In the genomic region with DNA sequence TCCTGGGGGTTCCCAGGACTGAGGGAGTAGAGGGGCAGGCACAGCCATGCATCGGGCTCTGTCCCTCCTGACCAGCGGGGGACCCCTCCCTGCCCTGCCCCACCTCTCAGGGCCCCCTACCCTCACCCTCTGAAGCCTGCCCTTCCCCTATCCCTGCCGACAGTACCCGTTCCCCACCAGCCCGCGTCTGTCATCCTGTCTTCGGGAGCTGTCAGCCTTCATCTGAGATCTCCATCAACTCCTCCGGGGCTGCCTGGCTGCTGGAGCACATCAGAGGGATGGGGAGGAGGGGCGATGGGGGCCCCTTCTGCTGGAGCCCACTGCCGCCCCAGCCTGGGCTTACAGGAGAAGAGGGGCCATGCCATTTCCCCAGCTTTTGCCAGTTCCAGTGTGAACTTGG, we compare ENCODE assay signal across 17 cellular contexts. TPM values are rescaled to one million over a fixed set of nuclear protein-coding genes. Genes with fewer than 3 reads are reported as not detected.
DNase-seq lines count a peak whose midpoint lies in the region; ATAC-seq, FAIRE-seq and TF ChIP-seq lines count a peak whose summit lies in the region.
"Had no signal": no experiment of that assay in that cellular context is flagged by ENCODE, and none has a peak within 500 bp of the region (broad histone marks: within the 10 kb centered on the region; RNA-seq: fewer than 3 reads in every experiment).

No MANE protein-coding gene starts in this region.

- TF ChIP-seq CTCF in GM12878 (IDR thresholded peaks at IDR 0.05 in 2 of 3, conservative IDR thresholded peaks at IDR 0.05 in 1 of 3; ENCODE audit: control insufficient read depth in 2 of 3, extremely low read depth in 1 of 3, insufficient read depth in 1 of 3, low read depth in 3 of 3, low read length in 3 of 3) = no peak
- no peak for TF ChIP-seq CTCF in upper lobe of right lung (IDR thresholded peaks at IDR 0.05)
- no peak for TF ChIP-seq CTCF in mucosa of descending colon (IDR thresholded peaks at IDR 0.05)

- H3K9me3 ChIP-seq in GM12878 (replicated peaks; ENCODE audit: control insufficient read depth, insufficient read depth, low read length) (peaks cover 2% of the 10 kb centered on the region; the same call in 1 of the 3 replicates), neuronal stem cell (replicated peaks in 1 of 2; ENCODE audit: control insufficient read depth in 2 of 2, insufficient read depth in 1 of 2, low read depth in 1 of 2, low read length in 2 of 2) (no peaks in the 10 kb centered on the region), upper lobe of right lung (no peaks in the 10 kb centered on the region), mucosa of descending colon (no peaks in the 10 kb centered on the region)
- H3K9me3 ChIP-seq: A549, BLaER1, Caco-2 had no signal

- no peak overlapping the region for H3K18ac ChIP-seq in neuronal stem cell (ENCODE audit: low read length)

- peak overlapping the region; percentile 60 for H2BK5ac ChIP-seq in neuronal stem cell (ENCODE audit: low read length)

- H3K27ac ChIP-seq in GM12878 (ENCODE audit: control insufficient read depth, insufficient read depth) (no peak overlapping the region), neuronal stem cell (replicated peaks; ENCODE audit: low read length) (no peak overlapping the region), upper lobe of right lung (no peak overlapping the region)
- H3K27ac ChIP-seq: A549, BLaER1 had no signal

- ATAC-seq in GM12878 (no peak), upper lobe of right lung (peak; percentile 26), mucosa of descending colon (no peak), HG02610 (IDR thresholded peaks at IDR 0.05; ENCODE audit: unreplicated experiment) (no peak)
- ATAC-seq: HCT116 had no signal

- H3K4ac ChIP-seq in neuronal stem cell (ENCODE audit: low read length) = no peak overlapping the region

- H3K9ac ChIP-seq in GM12878 (ENCODE audit: control insufficient read depth, insufficient read depth, low read length) = no peak overlapping the region
- no peak overlapping the region for H3K9ac ChIP-seq in neuronal stem cell (ENCODE audit: low read depth, low read length, poor library complexity)
- H3K9ac ChIP-seq: BLaER1 had no signal

- H3K23ac ChIP-seq in neuronal stem cell (ENCODE audit: low read depth, low read length, poor library complexity) = peak overlapping the region; percentile 80

- no peak overlapping the region for H4K8ac ChIP-seq in neuronal stem cell (ENCODE audit: low read depth, low read length)

- 0 out of 2 replicates have a peak, but pooled peaks have one; percentile 9 for TF ChIP-seq POLR2A in GM12878 (IDR thresholded peaks at IDR 0.05; ENCODE audit: low read depth, low read length)

- BruUV-seq in GM12878 (replicated peaks; lab: Mats Ljungman, UMichigan) = no TSS peak

- H3K4me3 ChIP-seq in H7 (ENCODE audit: insufficient read depth, low read depth, low read length) (no peak overlapping the region), GM12878 (no peak overlapping the region), neuronal stem cell (ENCODE audit: low read length in 2 of 2) (no peak overlapping the region), upper lobe of right lung (no peak overlapping the region), mucosa of descending colon (no peak overlapping the region)
- H3K4me3 ChIP-seq: A549, BLaER1 had no signal

- no peak overlapping the region for H2AK5ac ChIP-seq in neuronal stem cell (ENCODE audit: low read depth, low read length)

- H3K79me2 ChIP-seq in GM12878 (ENCODE audit: control insufficient read depth, insufficient read depth, low read length) = no peaks in the 10 kb centered on the region

- peak; percentile 59 for DNase-seq in H7
- DNase-seq in GM12878 (ENCODE audit: low read depth, low spot score) = no peak
- no peak for DNase-seq in neuronal stem cell (ENCODE audit: low spot score)
- DNase-seq in upper lobe of right lung = no peak
- DNase-seq in mucosa of descending colon = no peak
- DNase-seq: Caco-2; CD8-positive, alpha-beta memory T cell; DMS53; GF-D8; IMR-90 had no signal

- TF ChIP-seq EP300 in GM12878 (IDR thresholded peaks at IDR 0.05; ENCODE audit: borderline replicate concordance in 1 of 2, control insufficient read depth in 1 of 2, low read depth in 2 of 2, low read length in 2 of 2) = no peak

- no peak overlapping the region for H3K14ac ChIP-seq in neuronal stem cell (ENCODE audit: low read length)

- SMC1A ChIA-PET in GM12878 (lab: Charles Lee; ENCODE audit: uncharacterized antibody, unreplicated experiment) = no interaction called here

- H3K36me3 ChIP-seq in H7 (replicated peaks; ENCODE audit: control insufficient read depth, insufficient read depth, low read length) (peaks cover 7% of the 10 kb centered on the region), GM12878 (ENCODE audit: control insufficient read depth in 2 of 2, insufficient read depth in 2 of 2, low read length in 1 of 2) (peaks cover 5 to 9% of the 10 kb centered on the region in 2 experiments), neuronal stem cell (replicated peaks in 1 of 2; ENCODE audit: control insufficient read depth in 2 of 2, insufficient read depth in 2 of 2, low read length in 2 of 2) (peaks cover 11 to 15% of the 10 kb centered on the region in 2 donors), upper lobe of right lung (peaks cover 21% of the 10 kb centered on the region), mucosa of descending colon (ENCODE audit: low read depth) (no peaks in the 10 kb centered on the region)

- no peak overlapping the region for H2BK15ac ChIP-seq in neuronal stem cell (ENCODE audit: low read length)

- intact Hi-C loops in GM12878 (cut with micrococcal nuclease; ENCODE audit: unreplicated experiment) = no loop called here
- intact Hi-C loops in upper lobe of right lung (cut with DNase I) = no loop called here
- intact Hi-C loops in mucosa of descending colon (cut with DNase I, micrococcal nuclease) = no loop called here

- H2BK120ac ChIP-seq in neuronal stem cell (ENCODE audit: low read depth, low read length) = no peak overlapping the region

- H4K91ac ChIP-seq in neuronal stem cell (ENCODE audit: low read depth, low read length, poor library complexity) = no peak overlapping the region

- H3K79me1 ChIP-seq in neuronal stem cell (ENCODE audit: low read depth, low read length) = peaks cover 2% of the 10 kb centered on the region

- no peak for TF ChIP-seq RAD21 in GM12878 (IDR thresholded peaks at IDR 0.05; ENCODE audit: insufficient read depth, low read depth, low read length)

- WGBS in GM12878 (ENCODE audit: insufficient coverage, insufficient replicate concordance, low lambda C conversion rate, missing lambda C conversion rate) = 91% methylated on average over 7 of the region's 10 CpGs
- no CpG with 5 or more reads among the region's 10 CpGs for WGBS in neuronal stem cell (ENCODE audit: extremely low coverage in 2 of 2, insufficient read length in 2 of 2, insufficient replicate concordance in 1 of 2), 2 donors

- POLR2A ChIA-PET in GM12878 (lab: Charles Lee) = no interaction called here

- H2AFZ ChIP-seq in GM12878 (ENCODE audit: control insufficient read depth, low read depth, low read length) (no peak overlapping the region), neuronal stem cell (ENCODE audit: low read length) (no peak overlapping the region)

- RAD21 ChIA-PET in GM12878 (lab: Charles Lee; ENCODE audit: unreplicated experiment) = no interaction called here

- H4K20me1 ChIP-seq in GM12878 (ENCODE audit: control insufficient read depth, insufficient read depth) = no peaks in the 10 kb centered on the region
- H4K20me1 ChIP-seq: BLaER1 had no signal

- H3K27me3 ChIP-seq in H7 (ENCODE audit: control insufficient read depth, insufficient read depth, low read length) (peaks cover 6% of the 10 kb centered on the region; the same call in 1 of the 2 replicates), GM12878 (replicated peaks in 1 of 2; ENCODE audit: control insufficient read depth in 2 of 2, insufficient read depth in 2 of 2, low read length in 1 of 2) (no peaks in the 10 kb centered on the region), neuronal stem cell (ENCODE audit: control insufficient read depth in 3 of 3, insufficient read depth in 3 of 3, low read depth in 1 of 3, low read length in 3 of 3) (peaks cover 0 to 6% (median 0%) of the 10 kb centered on the region in 3 experiments), upper lobe of right lung (peaks cover 3% of the 10 kb centered on the region)

- in situ Hi-C loops in GM12878 (cut with MboI) = no loop called here

- CTCF ChIA-PET in GM12878 (lab: Yijun Ruan, JAX) = interaction anchor here (0.6 to 1.6 kb wide), 2 partner anchors 77 to 253 kb away, joined by 3 to 4 read pairs; no protein-coding TSS in a partner anchor

- FAIRE-seq in GM12878 (lab: Jason Lieb, UNC) = no peak
- FAIRE-seq: A549 had no signal

- H3K4me1 ChIP-seq in GM12878 (ENCODE audit: control insufficient read depth, insufficient read depth, low read length) (no peaks in the 10 kb centered on the region), neuronal stem cell (ENCODE audit: control insufficient read depth in 2 of 2, insufficient read depth in 1 of 2, low read depth in 1 of 2, low read length in 2 of 2) (peaks cover 0 to 7% of the 10 kb centered on the region in 2 donors), upper lobe of right lung (no peaks in the 10 kb centered on the region), mucosa of descending colon (ENCODE audit: low read depth) (peaks cover 9% of the 10 kb centered on the region)
- H3K4me1 ChIP-seq: A549, Caco-2 had no signal

- no peak overlapping the region for H3K4me2 ChIP-seq in GM12878 (ENCODE audit: control insufficient read depth, insufficient read depth)
- H3K4me2 ChIP-seq in neuronal stem cell (ENCODE audit: insufficient read depth, low read length, poor library complexity, severe bottlenecking) = no peak overlapping the region
- H3K4me2 ChIP-seq: A549, BLaER1 had no signal

- no peak overlapping the region for H2BK12ac ChIP-seq in neuronal stem cell (ENCODE audit: low read length)

RNA-seq across cellular contexts. Expression of a gene that starts 6.2 kb away (rescaled TPM):
- total RNA-seq in H7 (2014; rRNA removed; shearing (Covaris generic)) = 1.3 and 1.5 TPM in 2 replicates
- total RNA-seq in GM12878 (2013; cell fraction: nucleolus; rRNA removed) = not detected in 2 replicates
- total RNA-seq in GM12878 (2014; rRNA removed) (not detected in 2 replicates), GM12878 (2014; rRNA removed; fragmentation: Illumina TruSeq; extraction: Trizol) (not detected in 2 replicates), GM12878 (2021) (not detected in 2 replicates), upper lobe of right lung (not detected), mucosa of descending colon (10 to 100 TPM in 2 of 3 donors, 1 to 10 TPM in 1; 4.6 to 27.8 (median 21.0) TPM)
- not detected for polyA plus RNA-seq in GM12878 (2011; ENCODE audit: low read depth)
- polyA plus RNA-seq in GM12878 (2011; rRNA removed) (not detected in 2 replicates), GM12878 (2014; fragmentation: Illumina TruSeq; extraction: Trizol) (not detected in 2 replicates), GM12878 (2014; fragmentation: Nextera tagmentation; extraction: Ambion mirVana) (not detected), GM12878 (2014; rRNA removed) (not detected in 2 replicates), GM12878 (2016; fragmentation: Nextera tagmentation; extraction: Ambion mirVana) (under 1 TPM in 1 of 2 experiments, not detected in 1; 0.09 TPM)
- not detected in 2 replicates for polyA plus RNA-seq in GM12878 (2011; cell fraction: cytosol; rRNA removed)
- polyA plus RNA-seq in GM12878 (2011; cell fraction: nucleus; rRNA removed) = not detected in 2 replicates
- polyA plus RNA-seq in GM12878 (2012) = not detected in 2 replicates
- polyA minus RNA-seq in GM12878 (2011; rRNA and poly(A)+ RNA removed) = not detected in 2 replicates
- not detected in 2 replicates for polyA minus RNA-seq in GM12878 (2011; cell fraction: cytosol; rRNA and poly(A)+ RNA removed)
- polyA minus RNA-seq in GM12878 (2011; cell fraction: nucleus; rRNA and poly(A)+ RNA removed) = not detected in 2 replicates
- 0.26 TPM for polyA plus RNA-seq in neuronal stem cell (2013, experiment 1 of 2)
- 0.32 TPM for polyA plus RNA-seq in neuronal stem cell (2013, experiment 2 of 2)
- total RNA-seq: CD8-positive, alpha-beta memory T cell; H4; IMR-90 had no signal
- polyA plus RNA-seq: AG04450; CD8-positive, alpha-beta memory T cell; IMR-90 had no signal

RNA-seq across cellular contexts. Expression of a gene that starts 26.0 kb away (rescaled TPM):
- 31.0 and 32.7 TPM in 2 replicates for total RNA-seq in H7 (2014; rRNA removed; shearing (Covaris generic))
- 16.8 and 20.4 TPM in 2 replicates for total RNA-seq in GM12878 (2013; cell fraction: nucleolus; rRNA removed)
- total RNA-seq in GM12878 (2014; rRNA removed) (36.8 and 38.2 TPM in 2 replicates), GM12878 (2014; rRNA removed; fragmentation: Illumina TruSeq; extraction: Trizol) (20.7 and 23.3 TPM in 2 replicates), GM12878 (2021) (29.1 and 30.0 TPM in 2 replicates), upper lobe of right lung (18.9 TPM), mucosa of descending colon (10 to 100 TPM; 16.7 to 22.2 (median 20.0) TPM)
- polyA plus RNA-seq in GM12878 (2011; ENCODE audit: low read depth) = 12.0 TPM
- polyA plus RNA-seq in GM12878 (2011; rRNA removed) (17.9 and 22.6 TPM in 2 replicates), GM12878 (2014; fragmentation: Illumina TruSeq; extraction: Trizol) (16.1 and 20.2 TPM in 2 replicates), GM12878 (2014; fragmentation: Nextera tagmentation; extraction: Ambion mirVana) (1 to 10 TPM in 1 of 2 experiments, under 1 TPM in 1; 0.26 to 1.9 TPM), GM12878 (2014; rRNA removed) (40.7 and 44.0 TPM in 2 replicates), GM12878 (2016; fragmentation: Nextera tagmentation; extraction: Ambion mirVana) (10 to 100 TPM; 24.2 to 27.1 TPM)
- 25.4 and 36.8 TPM in 2 replicates for polyA plus RNA-seq in GM12878 (2011; cell fraction: cytosol; rRNA removed)
- polyA plus RNA-seq in GM12878 (2011; cell fraction: nucleus; rRNA removed) = 26.4 and 37.0 TPM in 2 replicates
- 21.9 and 28.3 TPM in 2 replicates for polyA plus RNA-seq in GM12878 (2012)
- 12.2 and 22.3 TPM in 2 replicates for polyA minus RNA-seq in GM12878 (2011; rRNA and poly(A)+ RNA removed)
- polyA minus RNA-seq in GM12878 (2011; cell fraction: cytosol; rRNA and poly(A)+ RNA removed) = 9.4 and 10.2 TPM in 2 replicates
- polyA minus RNA-seq in GM12878 (2011; cell fraction: nucleus; rRNA and poly(A)+ RNA removed) = 5.1 and 10.6 TPM in 2 replicates
- 17.8 TPM for polyA plus RNA-seq in neuronal stem cell (2013, experiment 1 of 2)
- 16.3 TPM for polyA plus RNA-seq in neuronal stem cell (2013, experiment 2 of 2)

RNA-seq across cellular contexts. Expression of a gene that starts 29.3 kb away (rescaled TPM):
- 0.45 and 0.78 TPM in 2 replicates for total RNA-seq in H7 (2014; rRNA removed; shearing (Covaris generic))
- total RNA-seq in GM12878 (2013; cell fraction: nucleolus; rRNA removed) = 0.31 TPM in 1 of 2 replicates, not detected in the other
- total RNA-seq in GM12878 (2014; rRNA removed) (0.17 TPM in 1 of 2 replicates, not detected in the other), GM12878 (2014; rRNA removed; fragmentation: Illumina TruSeq; extraction: Trizol) (0.13 TPM in 1 of 2 replicates, not detected in the other), GM12878 (2021) (0.16 TPM in 1 of 2 replicates, not detected in the other), upper lobe of right lung (2.7 TPM), mucosa of descending colon (1 to 10 TPM in 2 of 3 donors, under 1 TPM in 1; 0.46 to 1.3 (median 1.2) TPM)
- polyA plus RNA-seq in GM12878 (2011; ENCODE audit: low read depth) = not detected
- polyA plus RNA-seq in GM12878 (2011; rRNA removed) (not detected in 2 replicates), GM12878 (2014; fragmentation: Illumina TruSeq; extraction: Trizol) (not detected in 2 replicates), GM12878 (2014; fragmentation: Nextera tagmentation; extraction: Ambion mirVana) (not detected), GM12878 (2014; rRNA removed) (0.09 TPM in 1 of 2 replicates, not detected in the other), GM12878 (2016; fragmentation: Nextera tagmentation; extraction: Ambion mirVana) (under 1 TPM; 0.14 to 0.40 TPM)
- polyA plus RNA-seq in GM12878 (2011; cell fraction: cytosol; rRNA removed) = not detected in 2 replicates
- polyA plus RNA-seq in GM12878 (2011; cell fraction: nucleus; rRNA removed) = not detected in 2 replicates
- polyA plus RNA-seq in GM12878 (2012) = 0.21 and 0.22 TPM in 2 replicates
- polyA minus RNA-seq in GM12878 (2011; rRNA and poly(A)+ RNA removed) = not detected in 2 replicates
- not detected in 2 replicates for polyA minus RNA-seq in GM12878 (2011; cell fraction: cytosol; rRNA and poly(A)+ RNA removed)
- not detected in 2 replicates for polyA minus RNA-seq in GM12878 (2011; cell fraction: nucleus; rRNA and poly(A)+ RNA removed)
- 1.2 TPM for polyA plus RNA-seq in neuronal stem cell (2013, experiment 1 of 2)
- 1.3 TPM for polyA plus RNA-seq in neuronal stem cell (2013, experiment 2 of 2)
- total RNA-seq: Caco-2, H4, HT-29, IMR-90 had no signal
- polyA plus RNA-seq: A549, AG04450, IMR-90 had no signal

RNA-seq across cellular contexts. Expression of a gene that starts 31.5 kb away (rescaled TPM):
- 29.8 and 34.1 TPM in 2 replicates for total RNA-seq in H7 (2014; rRNA removed; shearing (Covaris generic))
- 0.52 and 1.1 TPM in 2 replicates for total RNA-seq in GM12878 (2013; cell fraction: nucleolus; rRNA removed)
- total RNA-seq in GM12878 (2014; rRNA removed) (4.0 and 4.1 TPM in 2 replicates), GM12878 (2014; rRNA removed; fragmentation: Illumina TruSeq; extraction: Trizol) (1.4 TPM in 2 replicates), GM12878 (2021) (4.3 and 4.9 TPM in 2 replicates), upper lobe of right lung (1.5 TPM), mucosa of descending colon (1 to 10 TPM in 1 of 3 donors, under 1 TPM in 2; 0.64 to 2.0 (median 0.84) TPM)
- 1.5 TPM for polyA plus RNA-seq in GM12878 (2011; ENCODE audit: low read depth)
- polyA plus RNA-seq in GM12878 (2011; rRNA removed) (0.58 and 0.77 TPM in 2 replicates), GM12878 (2014; fragmentation: Illumina TruSeq; extraction: Trizol) (0.68 and 1.7 TPM in 2 replicates), GM12878 (2014; fragmentation: Nextera tagmentation; extraction: Ambion mirVana) (under 1 TPM in 1 of 2 experiments, not detected in 1; 0.15 TPM), GM12878 (2014; rRNA removed) (4.7 and 5.1 TPM in 2 replicates), GM12878 (2016; fragmentation: Nextera tagmentation; extraction: Ambion mirVana) (1 to 10 TPM; 4.0 to 4.2 TPM)
- polyA plus RNA-seq in GM12878 (2011; cell fraction: cytosol; rRNA removed) = 0.78 and 1.4 TPM in 2 replicates
- polyA plus RNA-seq in GM12878 (2011; cell fraction: nucleus; rRNA removed) = 2.8 and 3.2 TPM in 2 replicates
- 1.5 and 1.6 TPM in 2 replicates for polyA plus RNA-seq in GM12878 (2012)
- polyA minus RNA-seq in GM12878 (2011; rRNA and poly(A)+ RNA removed) = 1.3 and 1.8 TPM in 2 replicates
- not detected in 2 replicates for polyA minus RNA-seq in GM12878 (2011; cell fraction: cytosol; rRNA and poly(A)+ RNA removed)
- polyA minus RNA-seq in GM12878 (2011; cell fraction: nucleus; rRNA and poly(A)+ RNA removed) = 0.86 and 1.1 TPM in 2 replicates
- polyA plus RNA-seq in neuronal stem cell (2013, experiment 1 of 2) = 34.4 TPM
- 34.5 TPM for polyA plus RNA-seq in neuronal stem cell (2013, experiment 2 of 2)

RNA-seq across cellular contexts. Expression of a gene that starts 43.6 kb away (rescaled TPM):
- total RNA-seq in H7 (2014; rRNA removed; shearing (Covaris generic)) = 0.10 and 0.67 TPM in 2 replicates
- total RNA-seq in GM12878 (2013; cell fraction: nucleolus; rRNA removed) = 450 and 530 TPM in 2 replicates
- total RNA-seq in GM12878 (2014; rRNA removed) (137 and 149 TPM in 2 replicates), GM12878 (2014; rRNA removed; fragmentation: Illumina TruSeq; extraction: Trizol) (61.0 and 68.2 TPM in 2 replicates), GM12878 (2021) (224 and 232 TPM in 2 replicates), upper lobe of right lung (2.0 TPM), mucosa of descending colon (1 to 10 TPM; 1.1 to 5.4 (median 3.6) TPM)
- 92.7 TPM for polyA plus RNA-seq in GM12878 (2011; ENCODE audit: low read depth)
- polyA plus RNA-seq in GM12878 (2011; rRNA removed) (140 and 276 TPM in 2 replicates), GM12878 (2014; fragmentation: Illumina TruSeq; extraction: Trizol) (13.5 and 47.7 TPM in 2 replicates), GM12878 (2014; fragmentation: Nextera tagmentation; extraction: Ambion mirVana) (10 to 100 TPM; 22.0 to 61.1 TPM), GM12878 (2014; rRNA removed) (257 and 266 TPM in 2 replicates), GM12878 (2016; fragmentation: Nextera tagmentation; extraction: Ambion mirVana) (100 to 1,000 TPM; 278 to 288 TPM)
- polyA plus RNA-seq in GM12878 (2011; cell fraction: cytosol; rRNA removed) = 391 and 446 TPM in 2 replicates
- 237 and 277 TPM in 2 replicates for polyA plus RNA-seq in GM12878 (2011; cell fraction: nucleus; rRNA removed)
- 176 and 238 TPM in 2 replicates for polyA plus RNA-seq in GM12878 (2012)
- polyA minus RNA-seq in GM12878 (2011; rRNA and poly(A)+ RNA removed) = 103 and 190 TPM in 2 replicates
- 139 and 168 TPM in 2 replicates for polyA minus RNA-seq in GM12878 (2011; cell fraction: cytosol; rRNA and poly(A)+ RNA removed)
- 74.0 and 109 TPM in 2 replicates for polyA minus RNA-seq in GM12878 (2011; cell fraction: nucleus; rRNA and poly(A)+ RNA removed)
- polyA plus RNA-seq in neuronal stem cell (2013, experiment 1 of 2) = 0.06 TPM
- 0.03 TPM for polyA plus RNA-seq in neuronal stem cell (2013, experiment 2 of 2)
- total RNA-seq: HT-29 had no signal
- polyA plus RNA-seq: CD8-positive, alpha-beta memory T cell had no signal
